Comparison of ENCODE assay signal across 1 cellular context in genomic region chr15:81271761-81272644, GRCh38.
TF ChIP-seq lines count a peak whose summit lies in the region.

No MANE protein-coding gene starts in this region.

TF ChIP-seq in IMR-90, 13 proteins besides CTCF, POLR2A, EP300 and RAD21 (continued from another document):
- TF ChIP-seq ELK1 (IDR thresholded peaks at IDR 0.05; ENCODE audit: borderline replicate concordance, low read depth, low read length) (no peak), SMC3 (IDR thresholded peaks at IDR 0.05; ENCODE audit: low read depth, low read length) (no peak), BHLHE40 (IDR thresholded peaks at IDR 0.05; ENCODE audit: low read depth, low read length) (no peak), RFX5 (IDR thresholded peaks at IDR 0.05; ENCODE audit: low read depth, low read length) (no peak), MAZ (IDR thresholded peaks at IDR 0.05; ENCODE audit: borderline replicate concordance, low read depth, low read length) (no peak), CEBPB (IDR thresholded peaks at IDR 0.05; ENCODE audit: low read depth, low read length) (no peak), CHD1 (IDR thresholded peaks at IDR 0.05; ENCODE audit: low read depth, low read length) (no peak), USF2 (IDR thresholded peaks at IDR 0.05; ENCODE audit: low read depth, low read length) (no peak), MAFK (IDR thresholded peaks at IDR 0.05; ENCODE audit: low read depth, low read length) (no peak), NFE2L2 (IDR thresholded peaks at IDR 0.05; ENCODE audit: low read depth, low read length) (no peak), MXI1 (IDR thresholded peaks at IDR 0.05; ENCODE audit: borderline replicate concordance, low read depth, low read length) (no peak), FOS (IDR thresholded peaks at IDR 0.05; ENCODE audit: low read depth, low read length) (no peak)
TF ChIP-seq in IMR-90: peak in this region for 0.
